9 cellular contexts compared by ENCODE assay signal in genomic region chr9:109907400-109907799, GRCh38.
DNase-seq lines count a peak whose midpoint lies in the region; ATAC-seq, FAIRE-seq and TF ChIP-seq lines count a peak whose summit lies in the region.
"Had no signal": no experiment of that assay in that cellular context is flagged by ENCODE, and none has a peak within 500 bp of the region (broad histone marks: within the 10 kb centered on the region; RNA-seq: fewer than 3 reads in every experiment).

No MANE protein-coding gene starts in this region.

- H3K27me3 Mint-ChIP-seq in astrocyte (ENCODE audit: low read depth, unreplicated experiment): no peaks in the 10 kb centered on the region
- no peaks in the 10 kb centered on the region for H3K27me3 Mint-ChIP-seq in activated CD4-positive, alpha-beta T cell treated with anti-CD3 and anti-CD28 coated beads for 36 hours

- H3K27me3 ChIP-seq in astrocyte (ENCODE audit: insufficient read depth, low read length): no peaks in the 10 kb centered on the region

- peaks cover 2% of the 10 kb centered on the region for H3K36me3 Mint-ChIP-seq in astrocyte (ENCODE audit: low read depth, unreplicated experiment)
- no peaks in the 10 kb centered on the region for H3K36me3 Mint-ChIP-seq in activated CD4-positive, alpha-beta T cell treated with anti-CD3 and anti-CD28 coated beads for 36 hours (ENCODE audit: low read depth)

- no peak overlapping the region for H3K4me3 ChIP-seq in astrocyte (ENCODE audit: insufficient read depth, low read depth, low read length)

- H4K20me1 ChIP-seq in astrocyte (ENCODE audit: insufficient read depth, low read length): peaks cover 17% of the 10 kb centered on the region

- POLR2A ChIA-PET in activated CD4-positive, alpha-beta T cell treated with anti-CD3 and anti-CD28 coated beads for 36 hours (lab: Charles Lee): no interaction called here

- no peaks in the 10 kb centered on the region for H3K9me3 Mint-ChIP-seq in astrocyte (ENCODE audit: unreplicated experiment)
- no peaks in the 10 kb centered on the region for H3K9me3 Mint-ChIP-seq in activated CD4-positive, alpha-beta T cell treated with anti-CD3 and anti-CD28 coated beads for 36 hours (ENCODE audit: low read depth)

- H2AFZ ChIP-seq in astrocyte (ENCODE audit: low read depth, low read length): no peak overlapping the region

- peaks cover 9% of the 10 kb centered on the region for H3K79me2 ChIP-seq in astrocyte (ENCODE audit: insufficient read depth, low read length)

- H3K9me3 ChIP-seq in astrocyte (ENCODE audit: insufficient read depth, low read depth, low read length): no peaks in the 10 kb centered on the region

- H3K9ac ChIP-seq in astrocyte (ENCODE audit: low read length): no peak overlapping the region

- CTCF ChIA-PET in activated CD4-positive, alpha-beta T cell treated with anti-CD3 and anti-CD28 coated beads for 36 hours (lab: Charles Lee): interaction anchor here (0.6 to 1.9 kb wide), 10 partner anchors 11 to 942 kb away, joined by 3 to 7 read pairs (median 4); no protein-coding TSS in a partner anchor

- ATAC-seq in GM18519 (IDR thresholded peaks at IDR 0.05; ENCODE audit: low FRiP score, unreplicated experiment) (peak; percentile 65), HG02759 (IDR thresholded peaks at IDR 0.05; ENCODE audit: unreplicated experiment) (peak; percentile 83)
- ATAC-seq in activated CD4-positive, alpha-beta T cell treated with anti-CD3 and anti-CD28 coated beads for 36 hours: no peak

- no peak for FAIRE-seq in astrocyte (lab: Jason Lieb, UNC)

- H3K4me1 Mint-ChIP-seq in astrocyte (ENCODE audit: low read depth, unreplicated experiment): peaks cover 16% of the 10 kb centered on the region
- peaks cover 5% of the 10 kb centered on the region for H3K4me1 Mint-ChIP-seq in activated CD4-positive, alpha-beta T cell treated with anti-CD3 and anti-CD28 coated beads for 36 hours

- DNase-seq in astrocyte (ENCODE audit: low read depth) (no peak), mucosa of gallbladder (ENCODE audit: low spot score) (peak; percentile 38), NCI-H524 treated with DMSO at 0.1 percent for 48 hours (lab: John Stamatoyannopoulos, UW) (no peak), NAMALWA (ENCODE audit: low spot score) (no peak)
- no peak for DNase-seq in stimulated activated CD4-positive, alpha-beta T cell treated with anti-CD3 and anti-CD28 coated beads, Interleukin-4, amount 100 ng/mL, for 24 hours
- no peak for DNase-seq in activated CD4-positive, alpha-beta T cell treated with anti-CD3 and anti-CD28 coated beads for 36 hours
- DNase-seq: activated CD4-positive, CD25-positive, alpha-beta regulatory T cell had no signal

- TF ChIP-seq CTCF in astrocyte (IDR thresholded peaks at IDR 0.05; ENCODE audit: insufficient read depth, low read depth, low read length): no peak

- intact Hi-C loops in activated CD4-positive, alpha-beta T cell treated with anti-CD3 and anti-CD28 coated beads for 36 hours (cut with DNase I, micrococcal nuclease): loop anchor here in 1 of 2 experiments (10.0 kb wide), 1 partner anchor 717 kb away; no protein-coding TSS in a partner anchor

- peaks cover 33% of the 10 kb centered on the region for H3K4me1 ChIP-seq in astrocyte (ENCODE audit: insufficient read depth, low read length)

- H3K27ac ChIP-seq in astrocyte (ENCODE audit: low read depth, low read length): no peak overlapping the region

- H3K4me2 ChIP-seq in astrocyte (ENCODE audit: low read length): peak overlapping the region; percentile 30

- H3K36me3 ChIP-seq in astrocyte (ENCODE audit: insufficient read depth, low read length): no peaks in the 10 kb centered on the region

- no peak overlapping the region for H3K27ac Mint-ChIP-seq in astrocyte (ENCODE audit: unreplicated experiment)
- no peak overlapping the region for H3K27ac Mint-ChIP-seq in activated CD4-positive, alpha-beta T cell treated with anti-CD3 and anti-CD28 coated beads for 36 hours

- H3K4me3 Mint-ChIP-seq in astrocyte (ENCODE audit: unreplicated experiment): no peak overlapping the region
- no peak overlapping the region for H3K4me3 Mint-ChIP-seq in activated CD4-positive, alpha-beta T cell treated with anti-CD3 and anti-CD28 coated beads for 36 hours
